1 cellular context compared by ENCODE assay signal in genomic region chr2:37350917-37351316, GRCh38.
TF ChIP-seq lines count a peak whose summit lies in the region.

No MANE protein-coding gene starts in this region.

TF ChIP-seq in HepG2, 621 proteins besides CTCF, POLR2A, EP300 and RAD21 (continued from another document and continues in another):
- TF ChIP-seq ZBTB8A (CRISPR knock-in tag; IDR thresholded peaks at IDR 0.05; ENCODE audit: borderline replicate concordance, low read depth) (no peak), KLF16 (CRISPR knock-in tag; IDR thresholded peaks at IDR 0.05) (no peak), ZNF260 (CRISPR knock-in tag; IDR thresholded peaks at IDR 0.05; ENCODE audit: borderline replicate concordance, low read depth) (no peak), TFDP1 (CRISPR knock-in tag; IDR thresholded peaks at IDR 0.05; ENCODE audit: borderline replicate concordance) (no peak), BRCA1 (CRISPR knock-in tag; IDR thresholded peaks at IDR 0.05) (no peak), THAP11 (CRISPR knock-in tag; IDR thresholded peaks at IDR 0.05) (peak; percentile 35; the same call in 1 of the 2 replicates), ZBTB49 (CRISPR knock-in tag; IDR thresholded peaks at IDR 0.05; ENCODE audit: borderline replicate concordance) (no peak), ZNF761 (CRISPR knock-in tag; conservative IDR thresholded peaks at IDR 0.05) (no peak), SRSF4 (IDR thresholded peaks at IDR 0.05; ENCODE audit: low read depth, low read length, poor library complexity, severe bottlenecking) (no peak), RFX3 (CRISPR knock-in tag; IDR thresholded peaks at IDR 0.05) (no peak), KDM4B (CRISPR knock-in tag; IDR thresholded peaks at IDR 0.05) (no peak), TBX3 (IDR thresholded peaks at IDR 0.05; ENCODE audit: borderline replicate concordance) (peak; percentile 38; the same call in 1 of the 2 replicates), ZFP1 (CRISPR knock-in tag; IDR thresholded peaks at IDR 0.05) (no peak), FOXA1 (IDR thresholded peaks at IDR 0.05) (0 out of 2 replicates have a peak, but pooled peaks have one; percentile 25), FOXA1 (CRISPR knock-in tag; IDR thresholded peaks at IDR 0.05) (peak; percentile 53; the same call in 1 of the 2 replicates), ZNF225 (CRISPR knock-in tag; IDR thresholded peaks at IDR 0.05) (no peak), BCL6 (CRISPR knock-in tag; IDR thresholded peaks at IDR 0.05) (peak; percentile 41; the same call in 1 of the 2 replicates), CEBPG (CRISPR knock-in tag; IDR thresholded peaks at IDR 0.05) (peak; percentile 67), ZNF605 (CRISPR knock-in tag; IDR thresholded peaks at IDR 0.05) (no peak), ZMAT5 (CRISPR knock-in tag; IDR thresholded peaks at IDR 0.05; ENCODE audit: borderline replicate concordance, low read depth) (no peak), SP4 (CRISPR knock-in tag; IDR thresholded peaks at IDR 0.05) (no peak), REXO4 (CRISPR knock-in tag; IDR thresholded peaks at IDR 0.05; ENCODE audit: borderline replicate concordance) (no peak), CERS6 (CRISPR knock-in tag; IDR thresholded peaks at IDR 0.05) (no peak), TAF15 (IDR thresholded peaks at IDR 0.05; ENCODE audit: low read depth, low read length, poor library complexity, severe bottlenecking) (no peak), WIZ (CRISPR knock-in tag; IDR thresholded peaks at IDR 0.05) (no peak), POLR2G (IDR thresholded peaks at IDR 0.05; ENCODE audit: low read depth, low read length) (no peak), SOX5 (CRISPR knock-in tag; IDR thresholded peaks at IDR 0.05; ENCODE audit: borderline replicate concordance) (peak; percentile 19; the same call in 1 of the 2 replicates), PAXIP1 (CRISPR knock-in tag; conservative IDR thresholded peaks at IDR 0.05) (peak; percentile 38), CC2D1A (CRISPR knock-in tag; IDR thresholded peaks at IDR 0.05) (no peak), RELA (CRISPR knock-in tag; IDR thresholded peaks at IDR 0.05) (no peak), ZNF614 (CRISPR knock-in tag; IDR thresholded peaks at IDR 0.05; ENCODE audit: borderline replicate concordance) (no peak), BCL3 (CRISPR knock-in tag; IDR thresholded peaks at IDR 0.05) (no peak), SPEN (CRISPR knock-in tag; IDR thresholded peaks at IDR 0.05; ENCODE audit: low read depth) (no peak), NPAS2 (CRISPR knock-in tag; IDR thresholded peaks at IDR 0.05; ENCODE audit: borderline replicate concordance) (no peak), NFYB (CRISPR knock-in tag; IDR thresholded peaks at IDR 0.05) (no peak)
- TF ChIP-seq, protein P1, sequence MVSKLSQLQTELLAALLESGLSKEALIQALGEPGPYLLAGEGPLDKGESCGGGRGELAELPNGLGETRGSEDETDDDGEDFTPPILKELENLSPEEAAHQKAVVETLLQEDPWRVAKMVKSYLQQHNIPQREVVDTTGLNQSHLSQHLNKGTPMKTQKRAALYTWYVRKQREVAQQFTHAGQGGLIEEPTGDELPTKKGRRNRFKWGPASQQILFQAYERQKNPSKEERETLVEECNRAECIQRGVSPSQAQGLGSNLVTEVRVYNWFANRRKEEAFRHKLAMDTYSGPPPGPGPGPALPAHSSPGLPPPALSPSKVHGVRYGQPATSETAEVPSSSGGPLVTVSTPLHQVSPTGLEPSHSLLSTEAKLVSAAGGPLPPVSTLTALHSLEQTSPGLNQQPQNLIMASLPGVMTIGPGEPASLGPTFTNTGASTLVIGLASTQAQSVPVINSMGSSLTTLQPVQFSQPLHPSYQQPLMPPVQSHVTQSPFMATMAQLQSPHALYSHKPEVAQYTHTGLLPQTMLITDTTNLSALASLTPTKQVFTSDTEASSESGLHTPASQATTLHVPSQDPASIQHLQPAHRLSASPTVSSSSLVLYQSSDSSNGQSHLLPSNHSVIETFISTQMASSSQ (IDR thresholded peaks at IDR 0.05; ENCODE audit: low read depth) = no peak
- TF ChIP-seq, protein P1 (CRISPR knock-in tag; IDR thresholded peaks at IDR 0.05; ENCODE audit: borderline replicate concordance) = no peak
- TF ChIP-seq, protein P2, sequence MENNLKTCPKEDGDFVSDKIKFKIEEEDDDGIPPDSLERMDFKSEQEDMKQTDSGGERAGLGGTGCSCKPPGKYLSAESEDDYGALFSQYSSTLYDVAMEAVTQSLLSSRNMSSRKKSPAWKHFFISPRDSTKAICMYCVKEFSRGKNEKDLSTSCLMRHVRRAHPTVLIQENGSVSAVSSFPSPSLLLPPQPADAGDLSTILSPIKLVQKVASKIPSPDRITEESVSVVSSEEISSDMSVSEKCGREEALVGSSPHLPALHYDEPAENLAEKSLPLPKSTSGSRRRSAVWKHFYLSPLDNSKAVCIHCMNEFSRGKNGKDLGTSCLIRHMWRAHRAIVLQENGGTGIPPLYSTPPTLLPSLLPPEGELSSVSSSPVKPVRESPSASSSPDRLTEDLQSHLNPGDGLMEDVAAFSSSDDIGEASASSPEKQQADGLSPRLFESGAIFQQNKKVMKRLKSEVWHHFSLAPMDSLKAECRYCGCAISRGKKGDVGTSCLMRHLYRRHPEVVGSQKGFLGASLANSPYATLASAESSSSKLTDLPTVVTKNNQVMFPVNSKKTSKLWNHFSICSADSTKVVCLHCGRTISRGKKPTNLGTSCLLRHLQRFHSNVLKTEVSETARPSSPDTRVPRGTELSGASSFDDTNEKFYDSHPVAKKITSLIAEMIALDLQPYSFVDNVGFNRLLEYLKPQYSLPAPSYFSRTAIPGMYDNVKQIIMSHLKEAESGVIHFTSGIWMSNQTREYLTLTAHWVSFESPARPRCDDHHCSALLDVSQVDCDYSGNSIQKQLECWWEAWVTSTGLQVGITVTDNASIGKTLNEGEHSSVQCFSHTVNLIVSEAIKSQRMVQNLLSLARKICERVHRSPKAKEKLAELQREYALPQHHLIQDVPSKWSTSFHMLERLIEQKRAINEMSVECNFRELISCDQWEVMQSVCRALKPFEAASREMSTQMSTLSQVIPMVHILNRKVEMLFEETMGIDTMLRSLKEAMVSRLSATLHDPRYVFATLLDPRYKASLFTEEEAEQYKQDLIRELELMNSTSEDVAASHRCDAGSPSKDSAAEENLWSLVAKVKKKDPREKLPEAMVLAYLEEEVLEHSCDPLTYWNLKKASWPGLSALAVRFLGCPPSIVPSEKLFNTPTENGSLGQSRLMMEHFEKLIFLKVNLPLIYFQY (CRISPR knock-in tag; IDR thresholded peaks at IDR 0.05; ENCODE audit: borderline replicate concordance) = no peak
- TF ChIP-seq, protein P3, sequence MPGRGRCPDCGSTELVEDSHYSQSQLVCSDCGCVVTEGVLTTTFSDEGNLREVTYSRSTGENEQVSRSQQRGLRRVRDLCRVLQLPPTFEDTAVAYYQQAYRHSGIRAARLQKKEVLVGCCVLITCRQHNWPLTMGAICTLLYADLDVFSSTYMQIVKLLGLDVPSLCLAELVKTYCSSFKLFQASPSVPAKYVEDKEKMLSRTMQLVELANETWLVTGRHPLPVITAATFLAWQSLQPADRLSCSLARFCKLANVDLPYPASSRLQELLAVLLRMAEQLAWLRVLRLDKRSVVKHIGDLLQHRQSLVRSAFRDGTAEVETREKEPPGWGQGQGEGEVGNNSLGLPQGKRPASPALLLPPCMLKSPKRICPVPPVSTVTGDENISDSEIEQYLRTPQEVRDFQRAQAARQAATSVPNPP (CRISPR knock-in tag; IDR thresholded peaks at IDR 0.05) = no peak
- TF ChIP-seq, protein P4, sequence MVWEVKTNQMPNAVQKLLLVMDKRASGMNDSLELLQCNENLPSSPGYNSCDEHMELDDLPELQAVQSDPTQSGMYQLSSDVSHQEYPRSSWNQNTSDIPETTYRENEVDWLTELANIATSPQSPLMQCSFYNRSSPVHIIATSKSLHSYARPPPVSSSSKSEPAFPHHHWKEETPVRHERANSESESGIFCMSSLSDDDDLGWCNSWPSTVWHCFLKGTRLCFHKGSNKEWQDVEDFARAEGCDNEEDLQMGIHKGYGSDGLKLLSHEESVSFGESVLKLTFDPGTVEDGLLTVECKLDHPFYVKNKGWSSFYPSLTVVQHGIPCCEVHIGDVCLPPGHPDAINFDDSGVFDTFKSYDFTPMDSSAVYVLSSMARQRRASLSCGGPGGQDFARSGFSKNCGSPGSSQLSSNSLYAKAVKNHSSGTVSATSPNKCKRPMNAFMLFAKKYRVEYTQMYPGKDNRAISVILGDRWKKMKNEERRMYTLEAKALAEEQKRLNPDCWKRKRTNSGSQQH (CRISPR knock-in tag; IDR thresholded peaks at IDR 0.05; ENCODE audit: low read depth) = no peak
